8 cellular contexts compared by ENCODE assay signal in genomic region chr11:95789506-95790122, GRCh38.
A peak's percentile ranks its signal among the peaks of the same experiment; 100 is the strongest.
DNase-seq lines count a peak whose midpoint lies in the region; ATAC-seq and TF ChIP-seq lines count a peak whose summit lies in the region.

Gene FAM76B (minus strand): TSS chr11:95789782. CDS start chr11:95789478, 304 bp downstream.

- peak; percentile 70 for ATAC-seq in GM19025 (IDR thresholded peaks at IDR 0.05; ENCODE audit: low read depth, unreplicated experiment)
- peak; percentile 73 for ATAC-seq in HG03342 (IDR thresholded peaks at IDR 0.05; ENCODE audit: unreplicated experiment)
- ATAC-seq in central memory CD8-positive, alpha-beta T cell (replicated peaks; ENCODE audit: extremely low read depth, poor library complexity, severe bottlenecking) = peak; percentile 69

- H3K4me3 ChIP-seq in AG09309 (ENCODE audit: control insufficient read depth, low read depth, low read length) = peak within 1 kb of the TSS; percentile 86

- H3K27ac Mint-ChIP-seq in central memory CD8-positive, alpha-beta T cell (ENCODE audit: low read depth) = peak within 1 kb of the TSS; percentile 100

- TF ChIP-seq CTCF in AG09309 (IDR thresholded peaks at IDR 0.05; ENCODE audit: control insufficient read depth, insufficient read depth, low read depth, low read length, missing control alignments) = no peak

- no peaks in the 10 kb centered on the region for H3K9me3 Mint-ChIP-seq in central memory CD8-positive, alpha-beta T cell

- H3K4me1 Mint-ChIP-seq in central memory CD8-positive, alpha-beta T cell = peaks cover 47% of the 10 kb centered on the region

- H3K4me3 Mint-ChIP-seq in central memory CD8-positive, alpha-beta T cell = peak within 1 kb of the TSS; percentile 98

- DNase-seq in AG09309 (ENCODE audit: low read depth) (peak; percentile 94), NCI-H446 (lab: John Stamatoyannopoulos, UW) (peak; percentile 99), iris pigment epithelial cell (ENCODE audit: low read depth) (peak; percentile 100)
- DNase-seq in activated CD4-positive, CD25-positive, alpha-beta regulatory T cell treated with anti-CD3 and anti-CD28 coated beads, Interleukin-2, amount 50 U/mL, for 16 hours (ENCODE audit: low read depth, low spot score) = peak; percentile 92
- peak; percentile 95 to 99 for DNase-seq in central memory CD8-positive, alpha-beta T cell (ENCODE audit: low spot score in 2 of 2)
- peak; percentile 92 for DNase-seq in stimulated activated CD4-positive, alpha-beta T cell treated with anti-CD3 and anti-CD28 coated beads, Interleukin-12 subunit alpha, Interleukin-12 subunit beta, amount 100 ng/mL, for 24 hours (ENCODE audit: low read depth in 2 of 2)

- peaks cover 45% of the 10 kb centered on the region for H3K36me3 Mint-ChIP-seq in central memory CD8-positive, alpha-beta T cell (ENCODE audit: insufficient read depth)

- H3K27me3 Mint-ChIP-seq in central memory CD8-positive, alpha-beta T cell = no peaks in the 10 kb centered on the region

Comparison
In these comparisons a context has a peak if more than half of its experiments do, and no peak if none do; other contexts are left out.
1. Peak in every context shown above with its lines: DNase-seq, ATAC-seq and H3K4me3 ChIP-seq.